1 cellular context compared by ENCODE assay signal in the genomic region with DNA sequence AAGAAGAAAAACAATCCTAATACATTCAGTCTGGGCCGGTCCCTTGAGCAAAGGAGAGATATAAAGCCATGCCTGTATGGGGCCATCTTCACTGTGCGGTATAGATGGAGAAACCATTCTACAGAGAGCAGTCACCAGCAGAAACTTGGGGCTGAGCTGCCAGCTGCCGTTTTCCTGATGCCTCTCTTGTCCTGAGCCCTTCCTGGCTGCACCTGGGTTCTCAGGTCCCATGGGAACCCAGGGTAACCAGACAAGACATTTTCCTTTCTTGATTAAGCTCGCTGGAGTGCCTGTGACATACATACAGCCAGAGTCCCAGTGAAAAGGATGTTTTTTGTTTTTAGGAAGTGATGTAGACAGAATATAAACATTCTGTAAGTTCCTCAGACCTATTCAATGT.
TF ChIP-seq lines count a peak whose summit lies in the region.

No MANE protein-coding gene starts in this region.

TF ChIP-seq in A549, 52 proteins besides CTCF, POLR2A, EP300 and RAD21 (continued from another document):
- TF ChIP-seq FOSB (CRISPR knock-in tag; IDR thresholded peaks at IDR 0.05) = no peak
- no peak for TF ChIP-seq HEYL (CRISPR knock-in tag; IDR thresholded peaks at IDR 0.05)
- TF ChIP-seq MAFK (IDR thresholded peaks at IDR 0.05; ENCODE audit: partially characterized antibody) = no peak
- TF ChIP-seq CHD4 (IDR thresholded peaks at IDR 0.05; ENCODE audit: borderline replicate concordance) = no peak
- no peak for TF ChIP-seq RCOR1 (IDR thresholded peaks at IDR 0.05; ENCODE audit: low read depth, low read length)
- no peak for TF ChIP-seq MYC (IDR thresholded peaks at IDR 0.05; ENCODE audit: borderline replicate concordance, low read length)
- no peak for TF ChIP-seq HOXB13 (CRISPR knock-in tag; IDR thresholded peaks at IDR 0.05; ENCODE audit: low read depth)
TF ChIP-seq in A549: peak in this region for 0.
